1 cellular context compared by ENCODE assay signal in the genomic region with DNA sequence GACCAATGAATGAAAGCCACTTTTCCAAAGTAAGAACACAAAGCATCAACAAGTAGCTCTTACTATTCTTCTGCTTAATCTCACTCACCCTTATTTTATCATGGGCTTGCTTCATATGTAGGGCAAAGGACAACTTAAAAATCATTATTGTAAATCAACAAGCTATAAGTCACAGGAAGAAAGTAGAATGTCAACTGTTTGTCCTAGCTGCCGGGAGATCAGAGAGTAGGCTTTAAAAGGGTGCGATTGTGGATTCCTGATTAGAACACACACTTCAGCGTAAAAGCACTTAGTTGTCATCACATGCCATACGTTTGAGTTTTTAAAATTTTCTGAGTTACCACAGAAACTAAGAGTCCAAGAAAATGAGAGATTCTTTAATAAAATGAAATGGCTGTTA.
TF ChIP-seq lines count a peak whose summit lies in the region.

No MANE protein-coding gene starts in this region.

TF ChIP-seq in HepG2, 621 proteins besides CTCF, POLR2A, EP300 and RAD21 (continued from another document and continues in another):
- TF ChIP-seq PHF21A (CRISPR knock-in tag; IDR thresholded peaks at IDR 0.05) (peak; percentile 72), NR3C1 (CRISPR knock-in tag; IDR thresholded peaks at IDR 0.05) (no peak), RARG (CRISPR knock-in tag; IDR thresholded peaks at IDR 0.05; ENCODE audit: low read depth) (no peak), HOXA5 (CRISPR knock-in tag; IDR thresholded peaks at IDR 0.05) (0 out of 2 replicates have a peak, but pooled peaks have one; percentile 51), ZFYVE20 (CRISPR knock-in tag; IDR thresholded peaks at IDR 0.05; ENCODE audit: borderline replicate concordance, low read depth) (no peak), CCDC6 (CRISPR knock-in tag; IDR thresholded peaks at IDR 0.05) (no peak; the same call in 1 of the 2 replicates), ZNF766 (CRISPR knock-in tag; IDR thresholded peaks at IDR 0.05; ENCODE audit: borderline replicate concordance) (no peak; the same call in 1 of the 2 replicates), TARDBP (CRISPR knock-in tag; IDR thresholded peaks at IDR 0.05) (peak; percentile 84), ZBTB42 (CRISPR knock-in tag; IDR thresholded peaks at IDR 0.05) (no peak), ZNF773 (CRISPR knock-in tag; IDR thresholded peaks at IDR 0.05; ENCODE audit: borderline replicate concordance) (no peak), KLF16 (CRISPR knock-in tag; IDR thresholded peaks at IDR 0.05) (peak in 1 of 2 experiments; percentile 68; a peak in 2 of 4 replicates), SMARCE1 (IDR thresholded peaks at IDR 0.05; ENCODE audit: borderline replicate concordance) (no peak), ZNF350 (CRISPR knock-in tag; IDR thresholded peaks at IDR 0.05; ENCODE audit: borderline replicate concordance, low read depth) (no peak), ZNF30 (CRISPR knock-in tag; IDR thresholded peaks at IDR 0.05) (no peak), ZNF552 (CRISPR knock-in tag; IDR thresholded peaks at IDR 0.05; ENCODE audit: borderline replicate concordance) (no peak), RCOR2 (CRISPR knock-in tag; IDR thresholded peaks at IDR 0.05) (peak; percentile 96), SOX5 (CRISPR knock-in tag; IDR thresholded peaks at IDR 0.05; ENCODE audit: borderline replicate concordance) (peak; percentile 95), ZNF343 (CRISPR knock-in tag; IDR thresholded peaks at IDR 0.05) (no peak), SMAD3 (CRISPR knock-in tag; IDR thresholded peaks at IDR 0.05) (peak; percentile 90), ZNF670 (CRISPR knock-in tag; IDR thresholded peaks at IDR 0.05; ENCODE audit: borderline replicate concordance) (0 out of 2 replicates have a peak, but pooled peaks have one; percentile 62), ZNF510 (CRISPR knock-in tag; IDR thresholded peaks at IDR 0.05; ENCODE audit: low read depth) (no peak), HDAC6 (IDR thresholded peaks at IDR 0.05; ENCODE audit: low read depth, low read length) (no peak), IRF2 (CRISPR knock-in tag; IDR thresholded peaks at IDR 0.05) (peak; percentile 89), ZNF331 (CRISPR knock-in tag; IDR thresholded peaks at IDR 0.05) (peak; percentile 15; the same call in 1 of the 2 replicates), DPF2 (CRISPR knock-in tag; IDR thresholded peaks at IDR 0.05; ENCODE audit: borderline replicate concordance, low read depth) (peak; percentile 98), ZNF703 (CRISPR knock-in tag; IDR thresholded peaks at IDR 0.05; ENCODE audit: borderline replicate concordance) (no peak), ZNF720 (CRISPR knock-in tag; IDR thresholded peaks at IDR 0.05) (no peak), HNF4A (CRISPR knock-in tag; IDR thresholded peaks at IDR 0.05) (peak; percentile 95), GFI1 (CRISPR knock-in tag; IDR thresholded peaks at IDR 0.05; ENCODE audit: borderline replicate concordance) (peak; percentile 92), SRSF4 (IDR thresholded peaks at IDR 0.05; ENCODE audit: low read depth, low read length, poor library complexity, severe bottlenecking) (no peak), JARID2 (CRISPR knock-in tag; IDR thresholded peaks at IDR 0.05; ENCODE audit: insufficient replicate concordance) (no peak), ZNF33A (CRISPR knock-in tag; IDR thresholded peaks at IDR 0.05; ENCODE audit: borderline replicate concordance) (no peak), EEA1 (CRISPR knock-in tag; IDR thresholded peaks at IDR 0.05; ENCODE audit: borderline replicate concordance) (no peak), HOXD1 (CRISPR knock-in tag; IDR thresholded peaks at IDR 0.05) (peak; percentile 82; the same call in 1 of the 2 replicates), ZNF652 (CRISPR knock-in tag; IDR thresholded peaks at IDR 0.05; ENCODE audit: borderline replicate concordance, low read depth) (no peak; the same call in 1 of the 2 replicates), YEATS2 (CRISPR knock-in tag; IDR thresholded peaks at IDR 0.05; ENCODE audit: borderline replicate concordance) (peak; percentile 47; the same call in 1 of the 2 replicates), REPIN1 (CRISPR knock-in tag; IDR thresholded peaks at IDR 0.05; ENCODE audit: borderline replicate concordance, low read depth) (0 out of 2 replicates have a peak, but pooled peaks have one; percentile 52), ZNF792 (CRISPR knock-in tag; IDR thresholded peaks at IDR 0.05) (no peak; the same call in none of the 2 replicates), SMARCC2 (IDR thresholded peaks at IDR 0.05) (peak; percentile 54; the same call in 1 of the 2 replicates), BRD4 (CRISPR knock-in tag; IDR thresholded peaks at IDR 0.05) (no peak), ZNF644 (CRISPR knock-in tag; IDR thresholded peaks at IDR 0.05; ENCODE audit: low read depth) (no peak), RFX3 (CRISPR knock-in tag; IDR thresholded peaks at IDR 0.05) (peak; percentile 34; the same call in 1 of the 2 replicates), ISL2 (CRISPR knock-in tag; IDR thresholded peaks at IDR 0.05) (peak; percentile 97), THYN1 (CRISPR knock-in tag; IDR thresholded peaks at IDR 0.05; ENCODE audit: borderline replicate concordance, low read depth) (no peak), FOXC1 (CRISPR knock-in tag; IDR thresholded peaks at IDR 0.05; ENCODE audit: borderline replicate concordance) (no peak), ZEB1 (IDR thresholded peaks at IDR 0.05; ENCODE audit: insufficient replicate concordance, low read depth) (no peak), FOXP1 (IDR thresholded peaks at IDR 0.05) (peak; percentile 58; the same call in 1 of the 2 replicates), FOXP1 (CRISPR knock-in tag; IDR thresholded peaks at IDR 0.05) (peak; percentile 94), ZBTB21 (CRISPR knock-in tag; IDR thresholded peaks at IDR 0.05) (peak; percentile 43; the same call in 1 of the 2 replicates), SP5 (CRISPR knock-in tag; IDR thresholded peaks at IDR 0.05; ENCODE audit: borderline replicate concordance, low read depth) (peak; percentile 36; the same call in 1 of the 2 replicates)
- TF ChIP-seq, protein P1, sequence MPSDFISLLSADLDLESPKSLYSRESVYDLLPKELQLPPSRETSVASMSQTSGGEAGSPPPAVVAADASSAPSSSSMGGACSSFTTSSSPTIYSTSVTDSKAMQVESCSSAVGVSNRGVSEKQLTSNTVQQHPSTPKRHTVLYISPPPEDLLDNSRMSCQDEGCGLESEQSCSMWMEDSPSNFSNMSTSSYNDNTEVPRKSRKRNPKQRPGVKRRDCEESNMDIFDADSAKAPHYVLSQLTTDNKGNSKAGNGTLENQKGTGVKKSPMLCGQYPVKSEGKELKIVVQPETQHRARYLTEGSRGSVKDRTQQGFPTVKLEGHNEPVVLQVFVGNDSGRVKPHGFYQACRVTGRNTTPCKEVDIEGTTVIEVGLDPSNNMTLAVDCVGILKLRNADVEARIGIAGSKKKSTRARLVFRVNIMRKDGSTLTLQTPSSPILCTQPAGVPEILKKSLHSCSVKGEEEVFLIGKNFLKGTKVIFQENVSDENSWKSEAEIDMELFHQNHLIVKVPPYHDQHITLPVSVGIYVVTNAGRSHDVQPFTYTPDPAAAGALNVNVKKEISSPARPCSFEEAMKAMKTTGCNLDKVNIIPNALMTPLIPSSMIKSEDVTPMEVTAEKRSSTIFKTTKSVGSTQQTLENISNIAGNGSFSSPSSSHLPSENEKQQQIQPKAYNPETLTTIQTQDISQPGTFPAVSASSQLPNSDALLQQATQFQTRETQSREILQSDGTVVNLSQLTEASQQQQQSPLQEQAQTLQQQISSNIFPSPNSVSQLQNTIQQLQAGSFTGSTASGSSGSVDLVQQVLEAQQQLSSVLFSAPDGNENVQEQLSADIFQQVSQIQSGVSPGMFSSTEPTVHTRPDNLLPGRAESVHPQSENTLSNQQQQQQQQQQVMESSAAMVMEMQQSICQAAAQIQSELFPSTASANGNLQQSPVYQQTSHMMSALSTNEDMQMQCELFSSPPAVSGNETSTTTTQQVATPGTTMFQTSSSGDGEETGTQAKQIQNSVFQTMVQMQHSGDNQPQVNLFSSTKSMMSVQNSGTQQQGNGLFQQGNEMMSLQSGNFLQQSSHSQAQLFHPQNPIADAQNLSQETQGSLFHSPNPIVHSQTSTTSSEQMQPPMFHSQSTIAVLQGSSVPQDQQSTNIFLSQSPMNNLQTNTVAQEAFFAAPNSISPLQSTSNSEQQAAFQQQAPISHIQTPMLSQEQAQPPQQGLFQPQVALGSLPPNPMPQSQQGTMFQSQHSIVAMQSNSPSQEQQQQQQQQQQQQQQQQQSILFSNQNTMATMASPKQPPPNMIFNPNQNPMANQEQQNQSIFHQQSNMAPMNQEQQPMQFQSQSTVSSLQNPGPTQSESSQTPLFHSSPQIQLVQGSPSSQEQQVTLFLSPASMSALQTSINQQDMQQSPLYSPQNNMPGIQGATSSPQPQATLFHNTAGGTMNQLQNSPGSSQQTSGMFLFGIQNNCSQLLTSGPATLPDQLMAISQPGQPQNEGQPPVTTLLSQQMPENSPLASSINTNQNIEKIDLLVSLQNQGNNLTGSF (CRISPR knock-in tag; IDR thresholded peaks at IDR 0.05): no peak
- TF ChIP-seq, protein P2, sequence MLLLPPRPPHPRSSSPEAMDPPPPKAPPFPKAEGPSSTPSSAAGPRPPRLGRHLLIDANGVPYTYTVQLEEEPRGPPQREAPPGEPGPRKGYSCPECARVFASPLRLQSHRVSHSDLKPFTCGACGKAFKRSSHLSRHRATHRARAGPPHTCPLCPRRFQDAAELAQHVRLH (CRISPR knock-in tag; IDR thresholded peaks at IDR 0.05; ENCODE audit: borderline replicate concordance, low read depth): no peak
- TF ChIP-seq, protein P3, sequence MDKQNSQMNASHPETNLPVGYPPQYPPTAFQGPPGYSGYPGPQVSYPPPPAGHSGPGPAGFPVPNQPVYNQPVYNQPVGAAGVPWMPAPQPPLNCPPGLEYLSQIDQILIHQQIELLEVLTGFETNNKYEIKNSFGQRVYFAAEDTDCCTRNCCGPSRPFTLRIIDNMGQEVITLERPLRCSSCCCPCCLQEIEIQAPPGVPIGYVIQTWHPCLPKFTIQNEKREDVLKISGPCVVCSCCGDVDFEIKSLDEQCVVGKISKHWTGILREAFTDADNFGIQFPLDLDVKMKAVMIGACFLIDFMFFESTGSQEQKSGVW (CRISPR knock-in tag; IDR thresholded peaks at IDR 0.05; ENCODE audit: borderline replicate concordance): no peak
- TF ChIP-seq, protein P4, sequence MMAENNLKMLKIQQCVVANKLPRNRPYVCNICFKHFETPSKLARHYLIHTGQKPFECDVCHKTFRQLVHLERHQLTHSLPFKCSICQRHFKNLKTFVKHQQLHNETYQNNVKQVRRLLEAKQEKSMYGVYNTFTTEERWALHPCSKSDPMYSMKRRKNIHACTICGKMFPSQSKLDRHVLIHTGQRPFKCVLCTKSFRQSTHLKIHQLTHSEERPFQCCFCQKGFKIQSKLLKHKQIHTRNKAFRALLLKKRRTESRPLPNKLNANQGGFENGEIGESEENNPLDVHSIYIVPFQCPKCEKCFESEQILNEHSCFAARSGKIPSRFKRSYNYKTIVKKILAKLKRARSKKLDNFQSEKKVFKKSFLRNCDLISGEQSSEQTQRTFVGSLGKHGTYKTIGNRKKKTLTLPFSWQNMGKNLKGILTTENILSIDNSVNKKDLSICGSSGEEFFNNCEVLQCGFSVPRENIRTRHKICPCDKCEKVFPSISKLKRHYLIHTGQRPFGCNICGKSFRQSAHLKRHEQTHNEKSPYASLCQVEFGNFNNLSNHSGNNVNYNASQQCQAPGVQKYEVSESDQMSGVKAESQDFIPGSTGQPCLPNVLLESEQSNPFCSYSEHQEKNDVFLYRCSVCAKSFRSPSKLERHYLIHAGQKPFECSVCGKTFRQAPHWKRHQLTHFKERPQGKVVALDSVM (CRISPR knock-in tag; IDR thresholded peaks at IDR 0.05): no peak; the same call in 1 of the 2 replicates
- TF ChIP-seq, protein P5, sequence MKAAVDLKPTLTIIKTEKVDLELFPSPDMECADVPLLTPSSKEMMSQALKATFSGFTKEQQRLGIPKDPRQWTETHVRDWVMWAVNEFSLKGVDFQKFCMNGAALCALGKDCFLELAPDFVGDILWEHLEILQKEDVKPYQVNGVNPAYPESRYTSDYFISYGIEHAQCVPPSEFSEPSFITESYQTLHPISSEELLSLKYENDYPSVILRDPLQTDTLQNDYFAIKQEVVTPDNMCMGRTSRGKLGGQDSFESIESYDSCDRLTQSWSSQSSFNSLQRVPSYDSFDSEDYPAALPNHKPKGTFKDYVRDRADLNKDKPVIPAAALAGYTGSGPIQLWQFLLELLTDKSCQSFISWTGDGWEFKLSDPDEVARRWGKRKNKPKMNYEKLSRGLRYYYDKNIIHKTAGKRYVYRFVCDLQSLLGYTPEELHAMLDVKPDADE (CRISPR knock-in tag; IDR thresholded peaks at IDR 0.05): no peak
- TF ChIP-seq, protein P6, sequence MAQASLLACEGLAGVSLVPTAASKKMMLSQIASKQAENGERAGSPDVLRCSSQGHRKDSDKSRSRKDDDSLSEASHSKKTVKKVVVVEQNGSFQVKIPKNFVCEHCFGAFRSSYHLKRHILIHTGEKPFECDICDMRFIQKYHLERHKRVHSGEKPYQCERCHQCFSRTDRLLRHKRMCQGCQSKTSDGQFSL (CRISPR knock-in tag; IDR thresholded peaks at IDR 0.05): no peak
- TF ChIP-seq, protein P7, sequence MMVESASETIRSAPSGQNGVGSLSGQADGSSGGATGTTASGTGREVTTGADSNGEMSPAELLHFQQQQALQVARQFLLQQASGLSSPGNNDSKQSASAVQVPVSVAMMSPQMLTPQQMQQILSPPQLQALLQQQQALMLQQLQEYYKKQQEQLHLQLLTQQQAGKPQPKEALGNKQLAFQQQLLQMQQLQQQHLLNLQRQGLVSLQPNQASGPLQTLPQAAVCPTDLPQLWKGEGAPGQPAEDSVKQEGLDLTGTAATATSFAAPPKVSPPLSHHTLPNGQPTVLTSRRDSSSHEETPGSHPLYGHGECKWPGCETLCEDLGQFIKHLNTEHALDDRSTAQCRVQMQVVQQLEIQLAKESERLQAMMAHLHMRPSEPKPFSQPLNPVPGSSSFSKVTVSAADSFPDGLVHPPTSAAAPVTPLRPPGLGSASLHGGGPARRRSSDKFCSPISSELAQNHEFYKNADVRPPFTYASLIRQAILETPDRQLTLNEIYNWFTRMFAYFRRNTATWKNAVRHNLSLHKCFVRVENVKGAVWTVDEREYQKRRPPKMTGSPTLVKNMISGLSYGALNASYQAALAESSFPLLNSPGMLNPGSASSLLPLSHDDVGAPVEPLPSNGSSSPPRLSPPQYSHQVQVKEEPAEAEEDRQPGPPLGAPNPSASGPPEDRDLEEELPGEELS (CRISPR knock-in tag; IDR thresholded peaks at IDR 0.05): peak; percentile 96
- TF ChIP-seq, protein P8, sequence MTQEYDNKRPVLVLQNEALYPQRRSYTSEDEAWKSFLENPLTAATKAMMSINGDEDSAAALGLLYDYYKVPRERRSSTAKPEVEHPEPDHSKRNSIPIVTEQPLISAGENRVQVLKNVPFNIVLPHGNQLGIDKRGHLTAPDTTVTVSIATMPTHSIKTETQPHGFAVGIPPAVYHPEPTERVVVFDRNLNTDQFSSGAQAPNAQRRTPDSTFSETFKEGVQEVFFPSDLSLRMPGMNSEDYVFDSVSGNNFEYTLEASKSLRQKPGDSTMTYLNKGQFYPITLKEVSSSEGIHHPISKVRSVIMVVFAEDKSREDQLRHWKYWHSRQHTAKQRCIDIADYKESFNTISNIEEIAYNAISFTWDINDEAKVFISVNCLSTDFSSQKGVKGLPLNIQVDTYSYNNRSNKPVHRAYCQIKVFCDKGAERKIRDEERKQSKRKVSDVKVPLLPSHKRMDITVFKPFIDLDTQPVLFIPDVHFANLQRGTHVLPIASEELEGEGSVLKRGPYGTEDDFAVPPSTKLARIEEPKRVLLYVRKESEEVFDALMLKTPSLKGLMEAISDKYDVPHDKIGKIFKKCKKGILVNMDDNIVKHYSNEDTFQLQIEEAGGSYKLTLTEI (CRISPR knock-in tag; conservative IDR thresholded peaks at IDR 0.05): no peak
